ENCODE assay signal across 25 cellular contexts in genomic region chr11:19225599-19225998, GRCh38. TPM values are rescaled to one million over a fixed set of nuclear protein-coding genes. Genes with fewer than 3 reads are reported as not detected.
DNase-seq lines count a peak whose midpoint lies in the region; ATAC-seq and TF ChIP-seq lines count a peak whose summit lies in the region.
"Had no signal": no experiment of that assay in that cellular context is flagged by ENCODE, and none has a peak within 500 bp of the region (broad histone marks: within the 10 kb centered on the region; RNA-seq: fewer than 3 reads in every experiment).

No MANE protein-coding gene starts in this region.

- no peaks in the 10 kb centered on the region for H3K9me2 ChIP-seq in hepatocyte (replicated peaks; ENCODE audit: insufficient read depth)

- H3K4me3 ChIP-seq in heart right ventricle: no peak overlapping the region
- H3K4me3 ChIP-seq in hepatocyte: no peak overlapping the region
- H3K4me3 ChIP-seq in gastrocnemius medialis: no peak overlapping the region
- H3K4me3 ChIP-seq: GM23338 had no signal

- H3K27me3 ChIP-seq in heart right ventricle (no peaks in the 10 kb centered on the region), hepatocyte (no peaks in the 10 kb centered on the region), gastrocnemius medialis (no peaks in the 10 kb centered on the region)

- TF ChIP-seq CTCF in heart right ventricle (IDR thresholded peaks at IDR 0.05) (no peak), hepatocyte (IDR thresholded peaks at IDR 0.05; ENCODE audit: poor library complexity) (no peak), gastrocnemius medialis (IDR thresholded peaks at IDR 0.05 in 4 of 5, conservative IDR thresholded peaks at IDR 0.05 in 1 of 5) (no peak)

- DNase-seq in heart right ventricle: no peak
- DNase-seq in left ventricle myocardium superior: no peak
- peak; percentile 50 to 89 for DNase-seq in NCI-H187 (lab: John Stamatoyannopoulos, UW)
- peak; percentile 26 for DNase-seq in hepatocyte (ENCODE audit: low spot score)
- no peak for DNase-seq in gastrocnemius medialis
- no peak for DNase-seq in NCI-H1048 (lab: John Stamatoyannopoulos, UW)
- DNase-seq: CD4-positive, CD25-positive, alpha-beta regulatory T cell; DMS153; H9; KBM-7; NCI-H2081; NCI-H446 treated with DMSO at 0.1 percent for 48 hours; NCI-H526; NCI-H82; NK-92 treated with Interleukin-12 subunit alpha and Interleukin-12 subunit beta, amount 100 ng/mL, for 24 hours; PC-3 had no signal

- H3K27ac ChIP-seq in heart right ventricle (peak overlapping the region in 6 of 10 donors; percentile 14 to 64 (median 46)), hepatocyte (peak overlapping the region; percentile 64), gastrocnemius medialis (peak overlapping the region; percentile 72 to 80 (median 78))

- in situ Hi-C loops in gastrocnemius medialis (cut with MboI; ENCODE audit: low sequenced_read_pairs in 4 of 4): no loop called here

- H3K4me2 ChIP-seq in hepatocyte: no peak overlapping the region
- H3K4me2 ChIP-seq: GM23338 had no signal

- ATAC-seq in heart right ventricle: no peak
- ATAC-seq in left ventricle myocardium superior: no peak
- ATAC-seq in gastrocnemius medialis: peak in 1 of 2 donors; percentile 5
- no peak for ATAC-seq in GM21528 (IDR thresholded peaks at IDR 0.05; ENCODE audit: low FRiP score, unreplicated experiment)
- no peak for ATAC-seq in GM18907 (IDR thresholded peaks at IDR 0.05; ENCODE audit: unreplicated experiment)
- ATAC-seq: GM23338, PC-3 had no signal

- no peaks in the 10 kb centered on the region for H4K20me1 ChIP-seq in hepatocyte (ENCODE audit: insufficient read depth, poor library complexity, severe bottlenecking)

- peaks cover 0 to 34% (median 7%) of the 10 kb centered on the region in 9 donors for H3K4me1 ChIP-seq in heart right ventricle
- H3K4me1 ChIP-seq in hepatocyte (ENCODE audit: insufficient read depth): peaks cover 7% of the 10 kb centered on the region
- peaks cover 29 to 57% of the 10 kb centered on the region in 2 donors for H3K4me1 ChIP-seq in gastrocnemius medialis

- peaks cover 0 to 15% (median 0%) of the 10 kb centered on the region in 9 donors for H3K36me3 ChIP-seq in heart right ventricle
- no peaks in the 10 kb centered on the region for H3K36me3 ChIP-seq in hepatocyte (replicated peaks; ENCODE audit: insufficient read depth, low read depth)
- no peaks in the 10 kb centered on the region for H3K36me3 ChIP-seq in gastrocnemius medialis

- no peaks in the 10 kb centered on the region for H3K79me2 ChIP-seq in hepatocyte

- intact Hi-C loops in heart right ventricle (cut with DNase I) (no loop called here), left ventricle myocardium superior (cut with micrococcal nuclease) (no loop called here), gastrocnemius medialis (cut with DNase I; ENCODE audit: low total_unique reads) (loop anchor here (10.0 kb wide), 1 partner anchor 469 kb away; no protein-coding TSS in a partner anchor)

- H3K9me3 ChIP-seq in heart right ventricle (peaks cover 0 to 4% (median 0%) of the 10 kb centered on the region in 11 donors), hepatocyte (ENCODE audit: low read depth) (no peaks in the 10 kb centered on the region), gastrocnemius medialis (no peaks in the 10 kb centered on the region)

- no peak for TF ChIP-seq POLR2A in gastrocnemius medialis (IDR thresholded peaks at IDR 0.05)

- 92 to 96% methylated on average over 4 of the region's 4 CpGs for WGBS in heart right ventricle, 2 donors
- WGBS in hepatocyte (ENCODE audit: low lambda C conversion rate, missing lambda C conversion rate): 66% methylated on average over 4 of the region's 4 CpGs

- no peak overlapping the region for H2AFZ ChIP-seq in hepatocyte
- H2AFZ ChIP-seq: GM23338 had no signal

RNA-seq across cellular contexts. Expression of gene E2F8, which starts 15.1 kb away (rescaled TPM):
- total RNA-seq in heart right ventricle: 1 to 10 TPM in 9 of 10 donors, under 1 TPM in 1; 0.86 to 5.0 (median 3.7) TPM
- polyA plus RNA-seq in heart right ventricle: under 1 TPM; 0.73 to 0.87 TPM
- 5.8 TPM for total RNA-seq in left ventricle myocardium superior
- total RNA-seq in hepatocyte: 2.1 and 2.3 TPM in 2 replicates
- 0.42 and 0.64 TPM in 2 replicates for polyA plus RNA-seq in hepatocyte
- under 1 TPM in 3 of 4 donors, not detected in 1; 0.39 to 0.80 (median 0.78) TPM for total RNA-seq in gastrocnemius medialis

RNA-seq across cellular contexts. Expression of gene CSRP3, which starts 23.8 kb away (rescaled TPM):
- total RNA-seq in heart right ventricle: 1,000 to 10,000 TPM in 8 of 10 donors, 100 to 1,000 TPM in 2; 648 to 3,929 (median 2,797) TPM
- 1,000 to 10,000 TPM in 1 of 2 donors, 100 to 1,000 TPM in 1; 534 to 1,893 TPM for polyA plus RNA-seq in heart right ventricle
- total RNA-seq in left ventricle myocardium superior: 1,162 TPM
- 0.88 TPM in 1 of 2 replicates, not detected in the other for total RNA-seq in hepatocyte
- 0.41 and 0.77 TPM in 2 replicates for polyA plus RNA-seq in hepatocyte
- 100 to 1,000 TPM in 2 of 4 donors, 10 to 100 TPM in 1, 1 to 10 TPM in 1; 2.2 to 300 (median 89.5) TPM for total RNA-seq in gastrocnemius medialis
- total RNA-seq: A172; CD4-positive, CD25-positive, alpha-beta regulatory T cell; Daoy; G401; GM23338; H9; MCF 10A; PC-3; SK-MEL-5 had no signal
- polyA plus RNA-seq: BJ; CD4-positive, CD25-positive, alpha-beta regulatory T cell; GM23338 had no signal

Comparison
In these comparisons a context has a peak if more than half of its experiments do, and no peak if none do; other contexts are left out.
1. DNase-seq: peak in NCI-H187 (2 of 2) and hepatocyte (single experiment); none in heart right ventricle (0 of 2), left ventricle myocardium superior (single experiment), gastrocnemius medialis (0 of 2) and NCI-H1048 (single experiment).
2. Peak in every context shown above with its lines, with median percentiles within 50 percentile points of each other: H3K27ac ChIP-seq.